17 cellular contexts compared by ENCODE assay signal in the genomic region with DNA sequence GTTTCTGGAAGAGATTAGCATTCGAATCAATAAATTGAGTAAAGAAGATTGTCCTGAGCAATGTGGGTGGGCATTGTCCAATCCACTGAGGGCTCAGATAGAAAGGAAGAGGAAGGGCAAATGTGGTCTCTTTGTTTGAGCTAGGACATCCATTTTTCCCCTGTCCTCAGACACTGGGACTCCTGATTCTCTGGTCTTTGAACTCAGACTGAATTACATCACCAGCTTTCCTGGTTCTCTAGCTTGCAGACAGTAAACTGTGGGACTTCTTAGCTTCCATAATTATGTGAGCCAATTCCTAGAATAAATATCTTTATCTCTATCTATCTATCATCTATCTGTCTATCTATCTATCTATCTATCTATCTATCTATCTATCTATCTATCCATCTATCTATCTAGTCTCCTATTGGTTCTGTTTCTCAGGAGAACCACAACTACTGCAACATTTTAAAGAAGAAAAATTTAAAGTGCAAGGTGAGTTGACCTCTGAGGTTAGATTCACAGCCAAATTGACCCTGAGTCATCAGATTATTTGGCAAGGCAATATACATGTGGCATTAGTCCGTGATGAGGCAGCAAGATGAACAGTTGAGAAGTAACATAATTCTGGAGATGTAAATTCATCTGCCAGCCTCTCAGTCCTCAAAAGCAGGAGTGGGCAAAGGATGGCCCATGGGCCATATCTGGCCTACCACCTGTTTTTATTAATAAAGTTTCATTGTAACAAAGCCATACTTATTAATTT.
"Had no signal": no experiment of that assay in that cellular context is flagged by ENCODE, and none has a peak within 500 bp of the region (broad histone marks: within the 10 kb centered on the region; RNA-seq: fewer than 3 reads in every experiment).

No MANE protein-coding gene starts in this region.

- H3K27me3 Mint-ChIP-seq: T-helper 17 cell had no signal

- H3K36me3 Mint-ChIP-seq: activated naive CD4-positive, alpha-beta T cell treated with anti-CD3 and anti-CD28 coated beads, Interleukin-2, amount 50 U/mL, for 72 hours had no signal

- H3K36me3 ChIP-seq: adrenal gland, right atrium auricular region, suprapubic skin, WERI-Rb-1 had no signal

- H3K4me1 Mint-ChIP-seq: nephron progenitor cell, T-helper 17 cell had no signal

- H3K4me1 ChIP-seq: adrenal gland had no signal

- H3K9me3 Mint-ChIP-seq: stimulated activated naive CD8-positive, alpha-beta T cell treated with anti-CD3 and anti-CD28 coated beads, Interleukin-15, Interleukin-2, amounts not matched to agents 100 ng/mL and 50 ng/mL, for 24 hours had no signal

- H3K4me3 ChIP-seq: adrenal gland, right atrium auricular region, skin epidermis, suprapubic skin had no signal

- ATAC-seq: activated naive CD4-positive, alpha-beta T cell treated with anti-CD3 and anti-CD28 coated beads, Interleukin-2, amount 50 U/mL, for 72 hours; esophagus mucosa; T-helper 17 cell had no signal

- H3K27me3 ChIP-seq: adrenal gland, right atrium auricular region, suprapubic skin had no signal

- H3K27ac Mint-ChIP-seq: activated naive CD4-positive, alpha-beta T cell treated with anti-CD3 and anti-CD28 coated beads, Interleukin-2, amount 50 U/mL, for 72 hours; nephron progenitor cell; stimulated activated naive CD8-positive, alpha-beta T cell treated with anti-CD3 and anti-CD28 coated beads, Interleukin-15, Interleukin-2, amounts not matched to agents 100 ng/mL and 50 ng/mL, for 24 hours; T-helper 17 cell had no signal

- H3K4me3 Mint-ChIP-seq: nephron progenitor cell; stimulated activated naive CD8-positive, alpha-beta T cell treated with anti-CD3 and anti-CD28 coated beads, Interleukin-15, Interleukin-2, amounts not matched to agents 100 ng/mL and 50 ng/mL, for 24 hours; T-helper 17 cell had no signal

- DNase-seq: activated CD4-positive, alpha-beta T cell treated with anti-CD3 and anti-CD28 coated beads, Interleukin-2, amount 50 U/mL, for 4 hours; activated gamma-delta T cell; adrenal gland; effector CD4-positive, alpha-beta T cell; left colon; nephron progenitor cell; occipital lobe; posterior cingulate gyrus; T-helper 17 cell; trophoblast cell; WERI-Rb-1 had no signal

- H3K27ac ChIP-seq: adrenal gland, skin epidermis, suprapubic skin, WERI-Rb-1 had no signal

- H3K9me3 ChIP-seq: adrenal gland, suprapubic skin had no signal
